Comparison of ENCODE assay signal across 8 cellular contexts in genomic region chr3:194671511-194671899, GRCh38. TPM values are rescaled to one million over a fixed set of nuclear protein-coding genes. Genes with fewer than 3 reads are reported as not detected.
DNase-seq lines count a peak whose midpoint lies in the region; ATAC-seq and FAIRE-seq lines count a peak whose summit lies in the region.

No MANE protein-coding gene starts in this region.

- H3K4me1 Mint-ChIP-seq in activated CD8-positive, alpha-beta memory T cell treated with anti-CD3 and anti-CD28 coated beads, Interleukin-2, amount 10 ng/mL, durations not matched to agents 7 days and 5 days = peaks cover 42% of the 10 kb centered on the region
- peaks cover 18 to 19% of the 10 kb centered on the region in 2 donors for H3K4me1 Mint-ChIP-seq in stimulated activated naive B cell treated with anti-CD40 and anti-IgM and Interleukin-4, amounts not matched to agents 10 μg/mL and 1 μg/mL and 100 μg/mL, for 72 hours

- H3K9me3 Mint-ChIP-seq in activated CD8-positive, alpha-beta memory T cell treated with anti-CD3 and anti-CD28 coated beads, Interleukin-2, amount 10 ng/mL, durations not matched to agents 7 days and 5 days (ENCODE audit: low read depth) = no peaks in the 10 kb centered on the region
- H3K9me3 Mint-ChIP-seq in stimulated activated naive B cell treated with anti-CD40 and anti-IgM and Interleukin-4, amounts not matched to agents 10 μg/mL and 1 μg/mL and 100 μg/mL, for 72 hours = no peaks in the 10 kb centered on the region

- peak overlapping the region; percentile 89 for H3K4me3 Mint-ChIP-seq in activated CD8-positive, alpha-beta memory T cell treated with anti-CD3 and anti-CD28 coated beads, Interleukin-2, amount 10 ng/mL, durations not matched to agents 7 days and 5 days
- H3K4me3 Mint-ChIP-seq in stimulated activated naive B cell treated with anti-CD40 and anti-IgM and Interleukin-4, amounts not matched to agents 10 μg/mL and 1 μg/mL and 100 μg/mL, for 72 hours = peak overlapping the region; percentile 99

- CTCF ChIA-PET in activated CD8-positive, alpha-beta memory T cell treated with anti-CD3 and anti-CD28 coated beads, Interleukin-2, amount 10 ng/mL, durations not matched to agents 7 days and 5 days (lab: Charles Lee) = interaction anchor here (0.6 to 9.3 kb wide), 23 partner anchors 10 to 916 kb away, joined by 3 to 98 read pairs (median 4); partner anchors contain the start of genes FAM43A, TMEM44 and XXYLT1

- peak overlapping the region; percentile 95 for H3K27ac Mint-ChIP-seq in activated CD8-positive, alpha-beta memory T cell treated with anti-CD3 and anti-CD28 coated beads, Interleukin-2, amount 10 ng/mL, durations not matched to agents 7 days and 5 days
- peak overlapping the region; percentile 98 for H3K27ac Mint-ChIP-seq in stimulated activated naive B cell treated with anti-CD40 and anti-IgM and Interleukin-4, amounts not matched to agents 10 μg/mL and 1 μg/mL and 100 μg/mL, for 72 hours

- peak; percentile 22 for ATAC-seq in activated CD8-positive, alpha-beta memory T cell treated with anti-CD3 and anti-CD28 coated beads, Interleukin-2, amount 10 ng/mL, durations not matched to agents 7 days and 5 days
- peak; percentile 10 for ATAC-seq in HG02623 (IDR thresholded peaks at IDR 0.05; ENCODE audit: unreplicated experiment)
- ATAC-seq in stimulated activated naive B cell treated with anti-CD40 and anti-IgM and Interleukin-4, amounts not matched to agents 10 μg/mL and 1 μg/mL and 100 μg/mL, for 72 hours (replicated peaks) = peak; percentile 36 to 40

- H3K27me3 Mint-ChIP-seq in activated CD8-positive, alpha-beta memory T cell treated with anti-CD3 and anti-CD28 coated beads, Interleukin-2, amount 10 ng/mL, durations not matched to agents 7 days and 5 days = no peaks in the 10 kb centered on the region
- H3K27me3 Mint-ChIP-seq in stimulated activated naive B cell treated with anti-CD40 and anti-IgM and Interleukin-4, amounts not matched to agents 10 μg/mL and 1 μg/mL and 100 μg/mL, for 72 hours = peaks cover 0 to 2% of the 10 kb centered on the region in 2 donors

- FAIRE-seq in urothelium cell line (lab: Jason Lieb, UNC) = no peak

- peaks cover 20% of the 10 kb centered on the region for H3K36me3 Mint-ChIP-seq in activated CD8-positive, alpha-beta memory T cell treated with anti-CD3 and anti-CD28 coated beads, Interleukin-2, amount 10 ng/mL, durations not matched to agents 7 days and 5 days
- H3K36me3 Mint-ChIP-seq in stimulated activated naive B cell treated with anti-CD40 and anti-IgM and Interleukin-4, amounts not matched to agents 10 μg/mL and 1 μg/mL and 100 μg/mL, for 72 hours = peaks cover 10 to 32% of the 10 kb centered on the region in 2 donors

- DNase-seq in activated CD8-positive, alpha-beta memory T cell treated with anti-CD3 and anti-CD28 coated beads, Interleukin-2, amount 10 ng/mL, durations not matched to agents 7 days and 5 days = no peak
- no peak for DNase-seq in activated CD8-positive, alpha-beta memory T cell treated with anti-CD3 and anti-CD28 coated beads, Interleukin-2, amount 50 U/mL, for 4 hours
- DNase-seq in NCI-H526 (lab: John Stamatoyannopoulos, UW) (peak; percentile 18 to 62), astrocyte of the hippocampus (ENCODE audit: low read depth, low spot score) (peak; percentile 57), iPS-NIHi11 (ENCODE audit: low spot score) (peak; percentile 36), urothelium cell line (ENCODE audit: low spot score) (no peak)
- no peak for DNase-seq in stimulated activated naive B cell treated with anti-CD40 and anti-IgM and Interleukin-4, amounts not matched to agents 10 μg/mL and 1 μg/mL and 100 μg/mL, for 72 hours

RNA-seq across cellular contexts. Expression of gene LSG1, which starts 0.5 kb away (rescaled TPM):
- total RNA-seq in activated CD8-positive, alpha-beta memory T cell treated with anti-CD3 and anti-CD28 coated beads, Interleukin-2, amount 10 ng/mL, durations not matched to agents 7 days and 5 days = 10 to 100 TPM; 42.8 to 58.7 TPM

RNA-seq across cellular contexts. Expression of gene FAM43A, which starts 14.2 kb away (rescaled TPM):
- 10 to 100 TPM in 1 of 2 experiments, 1 to 10 TPM in 1; 1.6 to 10.0 TPM for total RNA-seq in activated CD8-positive, alpha-beta memory T cell treated with anti-CD3 and anti-CD28 coated beads, Interleukin-2, amount 10 ng/mL, durations not matched to agents 7 days and 5 days

RNA-seq across cellular contexts. Expression of gene TMEM44, which starts 38.3 kb away (rescaled TPM):
- total RNA-seq in activated CD8-positive, alpha-beta memory T cell treated with anti-CD3 and anti-CD28 coated beads, Interleukin-2, amount 10 ng/mL, durations not matched to agents 7 days and 5 days = 10 to 100 TPM; 15.3 to 15.9 TPM

Comparison
In these comparisons a context has a peak if more than half of its experiments do, and no peak if none do; other contexts are left out.
1. DNase-seq: peak in NCI-H526 (2 of 2), astrocyte of the hippocampus (single experiment) and iPS-NIHi11 (single experiment); none in activated CD8-positive, alpha-beta memory T cell treated with anti-CD3 and anti-CD28 coated beads, Interleukin-2, amount 10 ng/mL, durations not matched to agents 7 days and 5 days (single experiment), activated CD8-positive, alpha-beta memory T cell treated with anti-CD3 and anti-CD28 coated beads, Interleukin-2, amount 50 U/mL, for 4 hours (single experiment), stimulated activated naive B cell treated with anti-CD40 and anti-IgM and Interleukin-4, amounts not matched to agents 10 μg/mL and 1 μg/mL and 100 μg/mL, for 72 hours (single experiment) and urothelium cell line (single experiment).
2. Peak in every context shown above with its lines, with median percentiles within 50 percentile points of each other: ATAC-seq.